Comparison of ENCODE assay signal across 10 cellular contexts in genomic region chr9:105138306-105138801, GRCh38.
DNase-seq lines count a peak whose midpoint lies in the region; ATAC-seq and TF ChIP-seq lines count a peak whose summit lies in the region.
"Had no signal": no experiment of that assay in that cellular context is flagged by ENCODE, and none has a peak within 500 bp of the region (broad histone marks: within the 10 kb centered on the region; RNA-seq: fewer than 3 reads in every experiment).

No MANE protein-coding gene starts in this region.

- H3K27me3 ChIP-seq in Caco-2 (replicated peaks; ENCODE audit: control insufficient read depth, insufficient read depth, low read length): no peaks in the 10 kb centered on the region
- H3K27me3 ChIP-seq: spleen had no signal

- TF ChIP-seq CTCF in Calu3 (IDR thresholded peaks at IDR 0.05; ENCODE audit: unreplicated experiment): no peak
- no peak for TF ChIP-seq CTCF in neural crest cell (conservative IDR thresholded peaks at IDR 0.05)
- no peak for TF ChIP-seq CTCF in Caco-2 (IDR thresholded peaks at IDR 0.05; ENCODE audit: insufficient read depth in 1 of 2, low read depth in 1 of 2, low read length in 1 of 2, severe bottlenecking in 1 of 2, unreplicated experiment in 1 of 2)

- no peaks in the 10 kb centered on the region for H3K36me3 ChIP-seq in Caco-2 (ENCODE audit: control insufficient read depth, insufficient read depth, low read length)
- H3K36me3 ChIP-seq: spleen had no signal

- intact Hi-C loops in Calu3 (cut with micrococcal nuclease; ENCODE audit: unreplicated experiment): no loop called here
- intact Hi-C loops in Caco-2 (cut with micrococcal nuclease; ENCODE audit: unreplicated experiment): no loop called here

- no peaks in the 10 kb centered on the region for H3K4me1 Mint-ChIP-seq in Calu3 (ENCODE audit: low read depth, unreplicated experiment)
- H3K4me1 Mint-ChIP-seq in neural crest cell: peaks cover 20% of the 10 kb centered on the region
- H3K4me1 Mint-ChIP-seq in Caco-2 (ENCODE audit: low read depth, unreplicated experiment): no peaks in the 10 kb centered on the region

- H3K27me3 Mint-ChIP-seq in Calu3 (ENCODE audit: unreplicated experiment): no peaks in the 10 kb centered on the region
- H3K27me3 Mint-ChIP-seq in neural crest cell (ENCODE audit: low read depth): no peaks in the 10 kb centered on the region
- no peaks in the 10 kb centered on the region for H3K27me3 Mint-ChIP-seq in Caco-2 (ENCODE audit: insufficient read depth, unreplicated experiment)

- no peak for ATAC-seq in GM21390 (IDR thresholded peaks at IDR 0.05; ENCODE audit: unreplicated experiment)
- ATAC-seq in HG02852 (IDR thresholded peaks at IDR 0.05; ENCODE audit: unreplicated experiment): no peak

- H3K4me3 ChIP-seq in Caco-2 (ENCODE audit: low read depth, low read length): no peak overlapping the region
- H3K4me3 ChIP-seq: spleen had no signal

- H3K4me3 Mint-ChIP-seq in Calu3 (ENCODE audit: low read depth, unreplicated experiment): no peak overlapping the region
- H3K4me3 Mint-ChIP-seq in neural crest cell: no peak overlapping the region
- no peak overlapping the region for H3K4me3 Mint-ChIP-seq in Caco-2 (ENCODE audit: unreplicated experiment)

- H3K36me3 Mint-ChIP-seq in Calu3 (ENCODE audit: insufficient read depth, unreplicated experiment) (peaks cover under 1% of the 10 kb centered on the region), neural crest cell (ENCODE audit: low read depth) (no peaks in the 10 kb centered on the region), Caco-2 (ENCODE audit: insufficient read depth, unreplicated experiment) (no peaks in the 10 kb centered on the region)

- H3K9me3 ChIP-seq in Caco-2: no peaks in the 10 kb centered on the region
- H3K9me3 ChIP-seq: spleen had no signal

- DNase-seq in Calu3 (peak; percentile 19), NCI-H69 (lab: John Stamatoyannopoulos, UW) (peak; percentile 98), fibroblast of the conjunctiva (ENCODE audit: low read depth) (peak; percentile 43), neural crest cell (ENCODE audit: low read depth, low spot score) (peak; percentile 10), Caco-2 (no peak)
- DNase-seq in effector CD4-positive, alpha-beta T cell: no peak
- DNase-seq: activated T-cell treated with anti-CD3 and anti-CD28 coated beads, Interleukin-2, amount 50 U/mL, for 1 hour; spleen had no signal

- CTCF ChIA-PET in Calu3 (lab: Charles Lee): no interaction called here
- CTCF ChIA-PET in Caco-2 (lab: Charles Lee): interaction anchor here (0.5 kb wide), 1 partner anchor 28 kb away, joined by 3 read pairs; no protein-coding TSS in a partner anchor

- no TSS peak for BruUV-seq in Calu3 (replicated peaks; lab: Mats Ljungman, UMichigan)
- BruUV-seq in Caco-2 (replicated peaks; lab: Mats Ljungman, UMichigan): no TSS peak

- POLR2A ChIA-PET in Caco-2 (lab: Charles Lee): no interaction called here

- H3K9me3 Mint-ChIP-seq in Calu3 (ENCODE audit: low read depth, unreplicated experiment): no peaks in the 10 kb centered on the region
- no peaks in the 10 kb centered on the region for H3K9me3 Mint-ChIP-seq in neural crest cell
- no peaks in the 10 kb centered on the region for H3K9me3 Mint-ChIP-seq in Caco-2 (ENCODE audit: unreplicated experiment)

- H3K4me1 ChIP-seq in Caco-2: 0 out of 2 replicates have a peak, but pooled peaks cover 4% of the 10 kb centered on the region

- H3K27ac Mint-ChIP-seq in Calu3 (ENCODE audit: unreplicated experiment) (no peak overlapping the region), neural crest cell (ENCODE audit: unreplicated experiment) (no peak overlapping the region), Caco-2 (ENCODE audit: unreplicated experiment) (no peak overlapping the region)

Comparison
In these comparisons a context has a peak if more than half of its experiments do, and no peak if none do; other contexts are left out.
1. DNase-seq: peak in Calu3 (single experiment), NCI-H69 (single experiment), fibroblast of the conjunctiva (single experiment) and neural crest cell (single experiment); none in effector CD4-positive, alpha-beta T cell (single experiment) and Caco-2 (0 of 2).